Comparison of ENCODE assay signal across 18 cellular contexts in the genomic region with DNA sequence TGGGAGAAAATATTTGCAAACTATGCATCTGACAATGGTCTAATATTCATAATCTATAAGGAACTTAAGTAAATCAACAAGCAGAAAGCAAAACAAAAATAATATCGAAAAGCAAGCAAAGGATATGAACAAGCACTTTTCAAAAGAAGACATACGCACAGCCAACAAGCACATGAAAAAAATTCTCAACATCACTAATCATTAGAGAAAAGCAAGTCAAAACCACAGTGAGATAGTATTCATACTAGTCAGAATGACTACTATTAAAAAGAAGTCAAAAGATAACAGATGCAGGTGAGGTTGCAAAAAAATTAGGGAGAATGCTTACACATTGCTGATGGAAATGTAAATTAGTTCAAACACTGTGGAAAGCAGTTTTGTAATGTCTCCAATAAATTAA.
"Had no signal": no experiment of that assay in that cellular context is flagged by ENCODE, and none has a peak within 500 bp of the region (broad histone marks: within the 10 kb centered on the region; RNA-seq: fewer than 3 reads in every experiment).

No MANE protein-coding gene starts in this region.

- H3K27ac ChIP-seq: dorsolateral prefrontal cortex, esophagus squamous epithelium, gastroesophageal sphincter, sigmoid colon, skin epidermis, stomach, thoracic aorta, transverse colon had no signal

- ATAC-seq: gastroesophageal sphincter; naive thymus-derived CD4-positive, alpha-beta T cell had no signal

- H3K4me3 ChIP-seq: dorsolateral prefrontal cortex, esophagus squamous epithelium, gastroesophageal sphincter, sigmoid colon, skin epidermis, stomach, thoracic aorta, transverse colon had no signal

- H3K4me3 Mint-ChIP-seq: immature natural killer cell; naive thymus-derived CD4-positive, alpha-beta T cell; nephron progenitor cell had no signal

- H3K27me3 Mint-ChIP-seq: naive thymus-derived CD4-positive, alpha-beta T cell had no signal

- H3K4me1 Mint-ChIP-seq: immature natural killer cell; naive thymus-derived CD4-positive, alpha-beta T cell; nephron progenitor cell had no signal

- H3K27me3 ChIP-seq: dorsolateral prefrontal cortex, esophagus squamous epithelium, gastroesophageal sphincter, sigmoid colon, stomach, transverse colon had no signal

- H3K36me3 ChIP-seq: esophagus squamous epithelium, gastroesophageal sphincter, sigmoid colon, stomach, thoracic aorta, transverse colon had no signal

- H3K27ac Mint-ChIP-seq: immature natural killer cell; naive thymus-derived CD4-positive, alpha-beta T cell; nephron progenitor cell had no signal

- H3K9me3 Mint-ChIP-seq: nephron progenitor cell had no signal

- H3K4me1 ChIP-seq: esophagus squamous epithelium, gastroesophageal sphincter, sigmoid colon, stomach, transverse colon had no signal

- DNase-seq: central memory CD4-positive, alpha-beta T cell; cortex of kidney; dorsolateral prefrontal cortex; effector CD8-positive, alpha-beta T cell; esophagus squamous epithelium; immature natural killer cell; kidney; naive thymus-derived CD4-positive, alpha-beta T cell; nephron progenitor cell; sigmoid colon; stimulated activated CD4-positive, alpha-beta T cell treated with anti-CD3 and anti-CD28 coated beads, Interleukin-12 subunit alpha, Interleukin-12 subunit beta, amount 100 ng/mL, for 4 hours; stimulated activated naive CD4-positive, alpha-beta T cell; stomach; substantia nigra; transverse colon had no signal

- H3K9me3 ChIP-seq: esophagus squamous epithelium, gastroesophageal sphincter, sigmoid colon, thoracic aorta, transverse colon had no signal

- H3K36me3 Mint-ChIP-seq: immature natural killer cell had no signal
